In genomic region chr14:58822856-58823255, GRCh38 we compare ENCODE assay signal across 23 cellular contexts.
"Had no signal": no experiment of that assay in that cellular context is flagged by ENCODE, and none has a peak within 500 bp of the region (broad histone marks: within the 10 kb centered on the region; RNA-seq: fewer than 3 reads in every experiment).

No MANE protein-coding gene starts in this region.

- H3K27ac ChIP-seq: cardiac muscle cell, esophagus muscularis mucosa, gastroesophageal sphincter, neural progenitor cell, prostate gland, testis, upper lobe of left lung had no signal

- H3K4me1 ChIP-seq: esophagus muscularis mucosa, gastroesophageal sphincter, neural progenitor cell, prostate gland, testis, upper lobe of left lung had no signal

- H3K27me3 ChIP-seq: cardiac muscle cell, esophagus muscularis mucosa, gastroesophageal sphincter, neural progenitor cell, testis, upper lobe of left lung had no signal

- DNase-seq: activated CD4-positive, alpha-beta memory T cell treated with anti-CD3 and anti-CD28 coated beads, Interleukin-2, amount 10 ng/mL, durations not matched to agents 7 days and 5 days; activated CD4-positive, alpha-beta T cell treated with anti-CD3 and anti-CD28 coated beads for 48 hours; activated CD4-positive, CD25-positive, alpha-beta regulatory T cell; activated CD8-positive, alpha-beta memory T cell treated with anti-CD3 and anti-CD28 coated beads, Interleukin-2, amount 10 ng/mL, durations not matched to agents 7 days and 5 days; activated naive CD4-positive, alpha-beta T cell; activated naive CD8-positive, alpha-beta T cell treated with anti-CD3 and anti-CD28 coated beads for 36 hours; amniotic stem cell; effector CD8-positive, alpha-beta T cell; mesenchymal stem cell; mucosa of descending colon; naive thymus-derived CD4-positive, alpha-beta T cell; right cardiac atrium; small intestine; stimulated activated CD4-positive, alpha-beta T cell treated with anti-CD3 and anti-CD28 coated beads, Interleukin-15, amount 100 ng/mL, for 24 hours; stimulated activated CD4-positive, alpha-beta T cell treated with anti-CD3 and anti-CD28 coated beads, Interleukin-4, amount 100 ng/mL, for 1 hour; testis; upper lobe of left lung had no signal

- H3K36me3 ChIP-seq: cardiac muscle cell, esophagus muscularis mucosa, gastroesophageal sphincter, neural progenitor cell, prostate gland, upper lobe of left lung had no signal

- H3K9me3 ChIP-seq: mucosa of descending colon, prostate gland, testis, upper lobe of left lung had no signal

- H3K4me3 ChIP-seq: cardiac muscle cell, esophagus muscularis mucosa, gastroesophageal sphincter, mucosa of descending colon, neural progenitor cell, prostate gland, testis, upper lobe of left lung had no signal

- FAIRE-seq: endothelial cell of umbilical vein, small intestine had no signal
